ENCODE assay signal across 1 cellular context in genomic region chr1:110874303-110875215, GRCh38.
TF ChIP-seq lines count a peak whose summit lies in the region.

No MANE protein-coding gene starts in this region.

TF ChIP-seq in SK-N-SH treated with all-trans-retinoic acid at 6 μM for 48 hours, 23 proteins besides CTCF, POLR2A, EP300 and RAD21 (continued from another document):
- TF ChIP-seq, protein P1, sequence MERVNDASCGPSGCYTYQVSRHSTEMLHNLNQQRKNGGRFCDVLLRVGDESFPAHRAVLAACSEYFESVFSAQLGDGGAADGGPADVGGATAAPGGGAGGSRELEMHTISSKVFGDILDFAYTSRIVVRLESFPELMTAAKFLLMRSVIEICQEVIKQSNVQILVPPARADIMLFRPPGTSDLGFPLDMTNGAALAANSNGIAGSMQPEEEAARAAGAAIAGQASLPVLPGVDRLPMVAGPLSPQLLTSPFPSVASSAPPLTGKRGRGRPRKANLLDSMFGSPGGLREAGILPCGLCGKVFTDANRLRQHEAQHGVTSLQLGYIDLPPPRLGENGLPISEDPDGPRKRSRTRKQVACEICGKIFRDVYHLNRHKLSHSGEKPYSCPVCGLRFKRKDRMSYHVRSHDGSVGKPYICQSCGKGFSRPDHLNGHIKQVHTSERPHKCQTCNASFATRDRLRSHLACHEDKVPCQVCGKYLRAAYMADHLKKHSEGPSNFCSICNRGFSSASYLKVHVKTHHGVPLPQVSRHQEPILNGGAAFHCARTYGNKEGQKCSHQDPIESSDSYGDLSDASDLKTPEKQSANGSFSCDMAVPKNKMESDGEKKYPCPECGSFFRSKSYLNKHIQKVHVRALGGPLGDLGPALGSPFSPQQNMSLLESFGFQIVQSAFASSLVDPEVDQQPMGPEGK (CRISPR knock-in tag; IDR thresholded peaks at IDR 0.05; ENCODE audit: borderline replicate concordance), result no peak
- no peak for TF ChIP-seq ZFP3 (CRISPR knock-in tag; IDR thresholded peaks at IDR 0.05)
- TF ChIP-seq CSDC2 (CRISPR knock-in tag; IDR thresholded peaks at IDR 0.05), result no peak
- TF ChIP-seq GLIS3 (CRISPR knock-in tag; IDR thresholded peaks at IDR 0.05), result no peak
- no peak for TF ChIP-seq BACH2 (CRISPR knock-in tag; IDR thresholded peaks at IDR 0.05; ENCODE audit: borderline replicate concordance)
- TF ChIP-seq ESRRG (CRISPR knock-in tag; IDR thresholded peaks at IDR 0.05), result no peak
- TF ChIP-seq RARB (CRISPR knock-in tag; IDR thresholded peaks at IDR 0.05), result no peak
- TF ChIP-seq OSR1 (CRISPR knock-in tag; IDR thresholded peaks at IDR 0.05), result no peak
- TF ChIP-seq, protein P2, sequence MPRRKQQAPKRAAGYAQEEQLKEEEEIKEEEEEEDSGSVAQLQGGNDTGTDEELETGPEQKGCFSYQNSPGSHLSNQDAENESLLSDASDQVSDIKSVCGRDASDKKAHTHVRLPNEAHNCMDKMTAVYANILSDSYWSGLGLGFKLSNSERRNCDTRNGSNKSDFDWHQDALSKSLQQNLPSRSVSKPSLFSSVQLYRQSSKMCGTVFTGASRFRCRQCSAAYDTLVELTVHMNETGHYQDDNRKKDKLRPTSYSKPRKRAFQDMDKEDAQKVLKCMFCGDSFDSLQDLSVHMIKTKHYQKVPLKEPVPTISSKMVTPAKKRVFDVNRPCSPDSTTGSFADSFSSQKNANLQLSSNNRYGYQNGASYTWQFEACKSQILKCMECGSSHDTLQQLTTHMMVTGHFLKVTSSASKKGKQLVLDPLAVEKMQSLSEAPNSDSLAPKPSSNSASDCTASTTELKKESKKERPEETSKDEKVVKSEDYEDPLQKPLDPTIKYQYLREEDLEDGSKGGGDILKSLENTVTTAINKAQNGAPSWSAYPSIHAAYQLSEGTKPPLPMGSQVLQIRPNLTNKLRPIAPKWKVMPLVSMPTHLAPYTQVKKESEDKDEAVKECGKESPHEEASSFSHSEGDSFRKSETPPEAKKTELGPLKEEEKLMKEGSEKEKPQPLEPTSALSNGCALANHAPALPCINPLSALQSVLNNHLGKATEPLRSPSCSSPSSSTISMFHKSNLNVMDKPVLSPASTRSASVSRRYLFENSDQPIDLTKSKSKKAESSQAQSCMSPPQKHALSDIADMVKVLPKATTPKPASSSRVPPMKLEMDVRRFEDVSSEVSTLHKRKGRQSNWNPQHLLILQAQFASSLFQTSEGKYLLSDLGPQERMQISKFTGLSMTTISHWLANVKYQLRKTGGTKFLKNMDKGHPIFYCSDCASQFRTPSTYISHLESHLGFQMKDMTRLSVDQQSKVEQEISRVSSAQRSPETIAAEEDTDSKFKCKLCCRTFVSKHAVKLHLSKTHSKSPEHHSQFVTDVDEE (CRISPR knock-in tag; IDR thresholded peaks at IDR 0.05), result no peak
- no peak for TF ChIP-seq TCF4 (CRISPR knock-in tag; IDR thresholded peaks at IDR 0.05; ENCODE audit: borderline replicate concordance)
